Comparison of ENCODE assay signal across 20 cellular contexts in the genomic region with DNA sequence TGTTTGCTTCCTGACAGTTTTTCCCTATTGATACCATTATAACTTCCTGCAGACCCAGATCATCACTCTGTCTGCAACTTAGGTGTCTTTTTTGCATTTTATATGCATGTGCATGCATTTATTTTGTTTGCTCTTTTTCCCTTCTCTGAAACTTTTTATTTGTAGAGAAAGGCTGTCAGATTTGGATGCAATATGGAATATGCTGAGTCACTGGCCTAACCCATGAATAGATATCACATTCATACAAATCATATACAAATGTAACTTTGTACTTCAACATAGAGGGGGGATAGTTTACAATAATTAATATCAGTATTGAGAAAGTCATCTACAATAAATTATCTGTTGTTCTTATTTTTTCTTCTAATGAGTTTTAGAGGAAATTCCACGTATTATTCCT.
A peak's percentile ranks its signal among the peaks of the same experiment; 100 is the strongest.
DNase-seq lines count a peak whose midpoint lies in the region; ATAC-seq, FAIRE-seq and TF ChIP-seq lines count a peak whose summit lies in the region.
"Had no signal": no experiment of that assay in that cellular context is flagged by ENCODE, and none has a peak within 500 bp of the region (broad histone marks: within the 10 kb centered on the region; RNA-seq: fewer than 3 reads in every experiment).

No MANE protein-coding gene starts in this region.

- DNase-seq in A549 (ENCODE audit: low read depth in 1 of 2, low spot score in 1 of 2) = peak in 1 of 2 experiments; percentile 0
- DNase-seq in OCI-M1 (lab: John Stamatoyannopoulos, UW) = peak; percentile 41
- DNase-seq in glutamatergic neuron = no peak
- no peak for DNase-seq in CD1c-positive myeloid dendritic cell (ENCODE audit: extremely low spot score)
- DNase-seq in right atrium auricular region (ENCODE audit: low spot score) = no peak
- DNase-seq: CD4-positive, alpha-beta T cell; COR-L47; HCEC 1CT; MM.1S; NCI-H1048; NCI-H1436; NCI-H187 treated with DMSO at 0.1 percent for 48 hours; NCI-H2107; NCI-H345; NCI-H524 treated with DMSO at 0.1 percent for 48 hours had no signal

- peaks cover 5% of the 10 kb centered on the region for H3K4me1 Mint-ChIP-seq in glutamatergic neuron (ENCODE audit: low read depth, unreplicated experiment)

- peak overlapping the region; percentile 41 for H3K27ac Mint-ChIP-seq in glutamatergic neuron (ENCODE audit: unreplicated experiment)
- H3K27ac Mint-ChIP-seq: CD4-positive, alpha-beta T cell had no signal

- no peak overlapping the region for H3K4me3 Mint-ChIP-seq in glutamatergic neuron (ENCODE audit: unreplicated experiment)
- H3K4me3 Mint-ChIP-seq: CD4-positive, alpha-beta T cell had no signal

- H3K27me3 ChIP-seq in right atrium auricular region = no peaks in the 10 kb centered on the region

- H3K27me3 Mint-ChIP-seq in glutamatergic neuron (ENCODE audit: unreplicated experiment) = no peaks in the 10 kb centered on the region
- H3K27me3 Mint-ChIP-seq: CD4-positive, alpha-beta T cell had no signal

- CTCF ChIA-PET in A549 (lab: Yijun Ruan, JAX) = no interaction called here

- H3K4me3 ChIP-seq in A549 = no peak overlapping the region
- H3K4me3 ChIP-seq in right atrium auricular region = no peak overlapping the region

- H3K4me1 ChIP-seq in A549 (0 out of 3 replicates have a peak, but pooled peaks cover 4% of the 10 kb centered on the region), right atrium auricular region (no peaks in the 10 kb centered on the region)

- 44% methylated on average over 1 of the region's 1 CpG for WGBS in A549 (ENCODE audit: missing lambda C conversion rate)

- H3K36me3 ChIP-seq in right atrium auricular region = no peaks in the 10 kb centered on the region

- TF ChIP-seq RAD21 in A549 (conservative IDR thresholded peaks at IDR 0.05 in 1 of 2, IDR thresholded peaks at IDR 0.05 in 1 of 2) = no peak

- POLR2A ChIA-PET in A549 (lab: Yijun Ruan, JAX) = no interaction called here

- no peak for TF ChIP-seq CTCF in A549 (IDR thresholded peaks at IDR 0.05)
- no peak for TF ChIP-seq CTCF in glutamatergic neuron (IDR thresholded peaks at IDR 0.05; ENCODE audit: partially characterized antibody, unreplicated experiment)
- no peak for TF ChIP-seq CTCF in right atrium auricular region (IDR thresholded peaks at IDR 0.05)

- no peaks in the 10 kb centered on the region for H3K9me3 ChIP-seq in A549
- H3K9me3 ChIP-seq in right atrium auricular region = no peaks in the 10 kb centered on the region

- H3K36me3 Mint-ChIP-seq in glutamatergic neuron (ENCODE audit: unreplicated experiment) = no peaks in the 10 kb centered on the region

- no peak for ATAC-seq in A549
- ATAC-seq in GM18868 (IDR thresholded peaks at IDR 0.05; ENCODE audit: unreplicated experiment) = peak; percentile 21
- no peak for ATAC-seq in HG03469 (IDR thresholded peaks at IDR 0.05; ENCODE audit: unreplicated experiment)
- ATAC-seq: Panc1, SK-N-SH treated with all-trans-retinoic acid at 6 μM for 48 hours had no signal

- peak overlapping the region; percentile 20; the same call in 1 of the 3 replicates for H3K4me2 ChIP-seq in A549

- H3K27ac ChIP-seq in A549 (0 out of 6 replicates have a peak overlapping the region, but pooled peaks of 1 of the 2 experiments have one; percentile 14), right atrium auricular region (no peak overlapping the region)

- no peak for TF ChIP-seq POLR2A in A549 (IDR thresholded peaks at IDR 0.05; ENCODE audit: low read length)

- TF ChIP-seq EP300 in A549 (IDR thresholded peaks at IDR 0.05) = no peak

- H3K9me3 Mint-ChIP-seq in glutamatergic neuron (ENCODE audit: unreplicated experiment) = no peaks in the 10 kb centered on the region
- H3K9me3 Mint-ChIP-seq: CD4-positive, alpha-beta T cell had no signal

- no peak for FAIRE-seq in A549 (lab: Jason Lieb, UNC)
- FAIRE-seq: GM12891 had no signal

TF ChIP-seq in A549, 52 proteins besides CTCF, POLR2A, EP300 and RAD21:
- TF ChIP-seq MAFK (IDR thresholded peaks at IDR 0.05; ENCODE audit: partially characterized antibody) (peak; percentile 75), NFE2L2 (conservative IDR thresholded peaks at IDR 0.05; ENCODE audit: low read length) (peak; percentile 80), POLR2AphosphoS2 (conservative IDR thresholded peaks at IDR 0.05; ENCODE audit: low read length) (no peak)
